8 cellular contexts compared by ENCODE assay signal in genomic region chr18:11040823-11041712, GRCh38.
DNase-seq lines count a peak whose midpoint lies in the region; ATAC-seq and TF ChIP-seq lines count a peak whose summit lies in the region.

No MANE protein-coding gene starts in this region.

- H3K9me3 ChIP-seq in SU-DHL-6 (ENCODE audit: insufficient read depth, low read length), result no peaks in the 10 kb centered on the region

- peak; percentile 5 for DNase-seq in NOMO-1 treated with DMSO at 0.1 percent for 48 hours (lab: John Stamatoyannopoulos, UW; ENCODE audit: unreplicated experiment)
- DNase-seq in NOMO-1 treated with dmso at 0.1 percent for 144 hours (lab: John Stamatoyannopoulos, UW; ENCODE audit: unreplicated experiment), result no peak
- peak; percentile 6 for DNase-seq in fibroblast of gingiva (ENCODE audit: low read depth)
- peak; percentile 62 for DNase-seq in neural crest cell (ENCODE audit: low read depth, low spot score)

- H4K20me1 ChIP-seq in SU-DHL-6 (ENCODE audit: low read depth, low read length), result no peaks in the 10 kb centered on the region

- no peaks in the 10 kb centered on the region for H3K27me3 Mint-ChIP-seq in neural crest cell (ENCODE audit: low read depth)

- no peak overlapping the region for H3K9ac ChIP-seq in SU-DHL-6 (ENCODE audit: low read length)

- TF ChIP-seq RAD21 in Ishikawa (IDR thresholded peaks at IDR 0.05; ENCODE audit: low read depth), result peak; percentile 35; the same call in 1 of the 2 replicates

- no peaks in the 10 kb centered on the region for H3K36me3 ChIP-seq in SU-DHL-6 (ENCODE audit: low read length)

- no peaks in the 10 kb centered on the region for H3F3A ChIP-seq in SU-DHL-6 (ENCODE audit: insufficient read depth)

- H3K4me3 ChIP-seq in SU-DHL-6 (ENCODE audit: insufficient read depth, low read length, poor library complexity, severe bottlenecking), result no peak overlapping the region

- TF ChIP-seq CTCF in SU-DHL-6 (IDR thresholded peaks at IDR 0.05; ENCODE audit: insufficient read depth, low read length, poor library complexity, severe bottlenecking) (peak; percentile 57), neural crest cell (conservative IDR thresholded peaks at IDR 0.05) (peak; percentile 84)

- no peak overlapping the region for H2AFZ ChIP-seq in SU-DHL-6 (ENCODE audit: low read depth, low read length, severe bottlenecking)

- H3K79me2 ChIP-seq in SU-DHL-6 (ENCODE audit: insufficient read depth, low read length), result no peaks in the 10 kb centered on the region

- no peak overlapping the region for H3K27ac ChIP-seq in SU-DHL-6 (ENCODE audit: low read depth, low read length)

- no peaks in the 10 kb centered on the region for H3K27me3 ChIP-seq in SU-DHL-6 (ENCODE audit: low read length)

- H3K4me1 Mint-ChIP-seq in neural crest cell, result peaks cover 27% of the 10 kb centered on the region

- no peak for TF ChIP-seq EP300 in Ishikawa (IDR thresholded peaks at IDR 0.05; ENCODE audit: borderline replicate concordance)

- H3K4me2 ChIP-seq in SU-DHL-6 (ENCODE audit: low read depth, low read length, poor library complexity, severe bottlenecking), result no peak overlapping the region

- ATAC-seq in GM19467 (IDR thresholded peaks at IDR 0.05; ENCODE audit: unreplicated experiment), result no peak
- no peak for ATAC-seq in HG03135 (IDR thresholded peaks at IDR 0.05; ENCODE audit: unreplicated experiment)

- H3K9me3 Mint-ChIP-seq in neural crest cell, result peaks cover 9% of the 10 kb centered on the region

- no peaks in the 10 kb centered on the region for H3K9me2 ChIP-seq in SU-DHL-6 (replicated peaks; ENCODE audit: insufficient read depth, low read length)

- H3K4me3 Mint-ChIP-seq in neural crest cell, result peak overlapping the region; percentile 38

- H3K27ac Mint-ChIP-seq in neural crest cell (ENCODE audit: unreplicated experiment), result peak overlapping the region; percentile 64

- H3K36me3 Mint-ChIP-seq in neural crest cell (ENCODE audit: low read depth), result peaks cover 2% of the 10 kb centered on the region

TF ChIP-seq in Ishikawa, 13 proteins besides CTCF, POLR2A, EP300 and RAD21:
- TF ChIP-seq MAX (IDR thresholded peaks at IDR 0.05), result no peak
- TF ChIP-seq CREB1 (IDR thresholded peaks at IDR 0.05; ENCODE audit: low read depth), result no peak
- no peak for TF ChIP-seq YY1 (IDR thresholded peaks at IDR 0.05; ENCODE audit: low read depth)
- no peak for TF ChIP-seq EGR1 (IDR thresholded peaks at IDR 0.05)
